8 cellular contexts compared by ENCODE assay signal in the genomic region with DNA sequence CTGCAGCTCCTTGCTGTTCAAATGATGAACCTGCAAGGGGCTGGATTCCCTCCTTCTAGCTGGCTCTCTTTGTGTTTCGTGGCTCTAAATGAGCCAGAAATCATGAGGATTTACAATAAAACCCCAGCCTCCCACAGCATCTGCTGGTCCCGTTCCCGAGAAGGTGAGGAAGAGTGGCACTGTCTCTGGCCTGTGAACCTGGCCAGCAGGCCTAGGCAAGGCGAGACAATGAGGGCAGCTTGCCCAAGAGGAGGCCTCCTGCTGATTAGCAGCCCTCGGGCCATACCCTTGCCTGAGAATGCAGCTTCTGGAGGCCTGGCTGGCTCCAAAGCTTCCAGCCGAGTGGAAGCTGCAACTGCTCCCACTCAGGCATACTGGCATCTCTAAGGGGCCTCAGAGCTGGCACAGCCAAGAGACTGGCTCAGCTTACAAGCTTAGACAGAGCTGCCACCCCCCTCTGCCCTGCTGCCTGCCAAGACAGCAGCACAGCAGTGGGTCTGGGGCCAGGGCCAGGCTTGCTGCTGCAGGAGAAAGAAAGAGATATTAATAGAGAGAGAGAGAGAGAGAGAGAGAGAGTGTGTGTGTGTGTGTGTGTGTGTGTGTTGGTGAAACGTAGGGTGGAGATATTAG.
A peak's percentile ranks its signal among the peaks of the same experiment; 100 is the strongest.
DNase-seq lines count a peak whose midpoint lies in the region; ATAC-seq, FAIRE-seq and TF ChIP-seq lines count a peak whose summit lies in the region.

No MANE protein-coding gene starts in this region.

- BruUV-seq in Panc1 (replicated peaks; lab: Mats Ljungman, UMichigan), result no TSS peak

- peak; percentile 28 for DNase-seq in ELR (ENCODE audit: low read depth)
- no peak for DNase-seq in Panc1 (ENCODE audit: low read depth, low spot score)
- DNase-seq in frontal cortex (ENCODE audit: low spot score in 2 of 2), result peak; percentile 27 to 45
- peak; percentile 77 to 99 (median 94) for DNase-seq in posterior cingulate gyrus
- no peak for DNase-seq in colonic mucosa
- no peak for DNase-seq in activated T-helper 2 cell treated with anti-CD3 and anti-CD28 coated beads, Interferon-gamma antibody, Interleukin-2, Interleukin-4, amounts not matched to agents 10 μg/mL and 5 μg/mL and 100 μg/mL, durations not matched to agents 14 hours and 24 hours and 36 hours (ENCODE audit: low spot score)

- H3K4me1 Mint-ChIP-seq in activated T-helper 2 cell treated with anti-CD3 and anti-CD28 coated beads, Interferon-gamma antibody, Interleukin-2, Interleukin-4, amounts not matched to agents 10 μg/mL and 5 μg/mL and 100 μg/mL, durations not matched to agents 14 hours and 24 hours and 36 hours (ENCODE audit: low read depth), result peaks cover 15% of the 10 kb centered on the region

- peak; percentile 70; the same call in 1 of the 2 replicates for TF ChIP-seq CTCF in Panc1 (IDR thresholded peaks at IDR 0.05)
- no peak for TF ChIP-seq CTCF in colonic mucosa (IDR thresholded peaks at IDR 0.05)

- POLR2A ChIA-PET in Panc1 (lab: Charles Lee), result interaction anchor here (0.7 kb wide), 1 partner anchor 17 kb away, joined by 3 read pairs; no protein-coding TSS in a partner anchor

- H3K4me1 ChIP-seq in Panc1 (ENCODE audit: control insufficient read depth, insufficient read depth, low read length) (peaks cover 57% of the 10 kb centered on the region), colonic mucosa (no peaks in the 10 kb centered on the region)

- H3K9ac ChIP-seq in colonic mucosa (ENCODE audit: low read depth in 2 of 2, low read length in 2 of 2), result peak overlapping the region in 1 of 2 donors; percentile 51

- H3K4me3 Mint-ChIP-seq in activated T-helper 2 cell treated with anti-CD3 and anti-CD28 coated beads, Interferon-gamma antibody, Interleukin-2, Interleukin-4, amounts not matched to agents 10 μg/mL and 5 μg/mL and 100 μg/mL, durations not matched to agents 14 hours and 24 hours and 36 hours (ENCODE audit: low read depth), result no peak overlapping the region

- no peak for FAIRE-seq in frontal cortex (lab: Jason Lieb, UNC)

- in situ Hi-C loops in Panc1 (cut with HindIII; ENCODE audit: low pct_unique_long_range_greater_than_20kb, low sequenced_read_pairs), result no loop called here

- H3K27ac ChIP-seq in Panc1 (ENCODE audit: low read length), result peak overlapping the region; percentile 84
- no peak overlapping the region for H3K27ac ChIP-seq in colonic mucosa

- ATAC-seq in Panc1, result peak; percentile 86
- ATAC-seq in HG02759 (IDR thresholded peaks at IDR 0.05; ENCODE audit: unreplicated experiment), result no peak
- ATAC-seq in GM19324 (IDR thresholded peaks at IDR 0.05; ENCODE audit: low FRiP score, unreplicated experiment), result no peak

- no peaks in the 10 kb centered on the region for H3K36me3 Mint-ChIP-seq in activated T-helper 2 cell treated with anti-CD3 and anti-CD28 coated beads, Interferon-gamma antibody, Interleukin-2, Interleukin-4, amounts not matched to agents 10 μg/mL and 5 μg/mL and 100 μg/mL, durations not matched to agents 14 hours and 24 hours and 36 hours (ENCODE audit: low read depth)

- H3K27ac Mint-ChIP-seq in activated T-helper 2 cell treated with anti-CD3 and anti-CD28 coated beads, Interferon-gamma antibody, Interleukin-2, Interleukin-4, amounts not matched to agents 10 μg/mL and 5 μg/mL and 100 μg/mL, durations not matched to agents 14 hours and 24 hours and 36 hours, result no peak overlapping the region

- H3K9me3 ChIP-seq in Panc1 (ENCODE audit: control insufficient read depth, insufficient read depth, low read depth, low read length), result no peaks in the 10 kb centered on the region
- H3K9me3 ChIP-seq in colonic mucosa, result no peaks in the 10 kb centered on the region

- no peaks in the 10 kb centered on the region for H3K9me3 Mint-ChIP-seq in activated T-helper 2 cell treated with anti-CD3 and anti-CD28 coated beads, Interferon-gamma antibody, Interleukin-2, Interleukin-4, amounts not matched to agents 10 μg/mL and 5 μg/mL and 100 μg/mL, durations not matched to agents 14 hours and 24 hours and 36 hours

- no peaks in the 10 kb centered on the region for H3K27me3 ChIP-seq in Panc1 (ENCODE audit: control insufficient read depth, insufficient read depth, low read length)
- H3K27me3 ChIP-seq in colonic mucosa, result no peaks in the 10 kb centered on the region

- H3K36me3 ChIP-seq in Panc1 (ENCODE audit: control insufficient read depth, insufficient read depth, low read length) (no peaks in the 10 kb centered on the region), colonic mucosa (no peaks in the 10 kb centered on the region)

- H3K4me3 ChIP-seq in Panc1 (ENCODE audit: low read depth in 2 of 2, low read length in 2 of 2) (peak overlapping the region; percentile 14 to 24; a peak in 3 of 4 replicates), colonic mucosa (no peak overlapping the region)

- CTCF ChIA-PET in Panc1 (lab: Charles Lee), result interaction anchor here (0.7 to 2.7 kb wide), 8 partner anchors 11 to 746 kb away, joined by 3 to 14 read pairs (median 5); no protein-coding TSS in a partner anchor

- H3K27me3 Mint-ChIP-seq in activated T-helper 2 cell treated with anti-CD3 and anti-CD28 coated beads, Interferon-gamma antibody, Interleukin-2, Interleukin-4, amounts not matched to agents 10 μg/mL and 5 μg/mL and 100 μg/mL, durations not matched to agents 14 hours and 24 hours and 36 hours (ENCODE audit: low read depth), result no peaks in the 10 kb centered on the region

- intact Hi-C loops in Panc1 (cut with micrococcal nuclease; ENCODE audit: unreplicated experiment) (loop anchor here (2.0 to 10.0 kb wide), 2 partner anchors 312 to 378 kb away; no protein-coding TSS in a partner anchor), posterior cingulate gyrus (cut with DNase I) (loop anchor here (1.0 to 10.0 kb wide), 5 partner anchors 46 to 562 kb away; partner anchors contain the start of genes HMG20A, PEAK1 and RCN2), colonic mucosa (cut with DNase I) (loop anchor here (5.0 to 10.0 kb wide), 3 partner anchors 72 to 380 kb away; partner anchors contain the start of genes HMG20A and PEAK1)
- intact Hi-C loops in activated T-helper 2 cell treated with anti-CD3 and anti-CD28 coated beads, Interferon-gamma antibody, Interleukin-2, Interleukin-4, amounts not matched to agents 10 μg/mL and 5 μg/mL and 100 μg/mL, durations not matched to agents 14 hours and 24 hours and 36 hours (cut with micrococcal nuclease), result loop anchor here (2.0 to 10.0 kb wide), 3 partner anchors 45 to 562 kb away; partner anchors contain the start of gene RCN2

Comparison
In these comparisons a context has a peak if more than half of its experiments do, and no peak if none do; other contexts are left out.
1. DNase-seq: peak in ELR (single experiment), frontal cortex (2 of 2) and posterior cingulate gyrus (10 of 10); none in Panc1 (single experiment), colonic mucosa (single experiment) and activated T-helper 2 cell treated with anti-CD3 and anti-CD28 coated beads, Interferon-gamma antibody, Interleukin-2, Interleukin-4, amounts not matched to agents 10 μg/mL and 5 μg/mL and 100 μg/mL, durations not matched to agents 14 hours and 24 hours and 36 hours (single experiment).